Comparison of ENCODE assay signal across 17 cellular contexts in the genomic region with DNA sequence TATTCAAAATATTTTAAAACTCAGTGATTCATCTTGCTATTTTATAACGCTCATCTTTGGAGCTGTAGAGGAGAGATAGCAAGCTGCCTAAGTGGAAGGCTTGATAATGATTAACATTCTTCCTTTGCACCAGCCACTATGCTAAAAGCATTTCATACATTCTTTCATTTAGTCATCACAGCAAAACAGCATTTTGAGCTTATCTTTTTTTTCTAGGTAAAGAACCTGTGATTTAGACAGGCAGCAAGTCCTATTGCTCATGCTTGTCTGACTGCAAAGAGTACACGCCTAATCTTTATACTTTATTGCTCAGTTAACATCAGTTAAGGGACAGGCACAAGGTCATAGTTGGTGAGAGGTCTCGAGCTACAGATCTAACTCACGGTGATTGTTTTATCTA.
"Had no signal": no experiment of that assay in that cellular context is flagged by ENCODE, and none has a peak within 500 bp of the region (broad histone marks: within the 10 kb centered on the region; RNA-seq: fewer than 3 reads in every experiment).

No MANE protein-coding gene starts in this region.

- H3K27me3 ChIP-seq: tibial nerve had no signal

- H3K9ac ChIP-seq: parathyroid adenoma had no signal

- H3K27ac Mint-ChIP-seq: activated CD4-positive, alpha-beta T cell treated with anti-CD3 and anti-CD28 coated beads, Interleukin-2, amount 10 ng/mL, durations not matched to agents 24 days and 14 days; activated naive CD8-positive, alpha-beta T cell treated with anti-CD3 and anti-CD28 coated beads for 36 hours; brain; dendritic cell treated with granulocyte-macrophage colony-stimulating factor and Interleukin-4, amounts not matched to agents 40 ng/mL and 50 ng/mL, for 4 days; immature natural killer cell; naive thymus-derived CD4-positive, alpha-beta T cell; stimulated activated naive B cell treated with anti-CD40 and anti-IgM and Interleukin-4, amounts not matched to agents 10 μg/mL and 1 μg/mL and 100 μg/mL, for 72 hours; T-helper 2 cell treated with Interferon-gamma antibody and Interleukin-4, amounts not matched to agents 5 μg/mL and 100 μg/mL, for 36 hours had no signal

- H3K4me1 ChIP-seq: parathyroid adenoma, tibial nerve had no signal

- H3K4me1 Mint-ChIP-seq: activated CD4-positive, alpha-beta T cell treated with anti-CD3 and anti-CD28 coated beads, Interleukin-2, amount 10 ng/mL, durations not matched to agents 24 days and 14 days; activated naive CD8-positive, alpha-beta T cell treated with anti-CD3 and anti-CD28 coated beads for 36 hours; brain; immature natural killer cell; naive thymus-derived CD4-positive, alpha-beta T cell; stimulated activated naive B cell treated with anti-CD40 and anti-IgM and Interleukin-4, amounts not matched to agents 10 μg/mL and 1 μg/mL and 100 μg/mL, for 72 hours had no signal

- DNase-seq: activated CD4-positive, alpha-beta T cell treated with anti-CD3 and anti-CD28 coated beads, Interleukin-2, amount 10 ng/mL, durations not matched to agents 24 days and 14 days; activated CD4-positive, CD25-positive, alpha-beta regulatory T cell; activated naive CD8-positive, alpha-beta T cell treated with anti-CD3 and anti-CD28 coated beads for 36 hours; effector memory CD4-positive, alpha-beta T cell; foreskin melanocyte; head of caudate nucleus; immature natural killer cell; mammary epithelial cell; mucosa of descending colon; naive thymus-derived CD4-positive, alpha-beta T cell; stimulated activated naive B cell treated with anti-CD40 and anti-IgM and Interleukin-4, amounts not matched to agents 10 μg/mL and 1 μg/mL and 100 μg/mL, for 72 hours had no signal

- H3K79me2 ChIP-seq: parathyroid adenoma had no signal

- ATAC-seq: left lobe of liver; mucosa of descending colon; naive thymus-derived CD4-positive, alpha-beta T cell; stimulated activated naive B cell treated with anti-CD40 and anti-IgM and Interleukin-4, amounts not matched to agents 10 μg/mL and 1 μg/mL and 100 μg/mL, for 72 hours had no signal

- H3K27me3 Mint-ChIP-seq: activated CD4-positive, alpha-beta T cell treated with anti-CD3 and anti-CD28 coated beads, Interleukin-2, amount 10 ng/mL, durations not matched to agents 24 days and 14 days; activated naive CD8-positive, alpha-beta T cell treated with anti-CD3 and anti-CD28 coated beads for 36 hours; dendritic cell treated with granulocyte-macrophage colony-stimulating factor and Interleukin-4, amounts not matched to agents 40 ng/mL and 50 ng/mL, for 4 days; naive thymus-derived CD4-positive, alpha-beta T cell; stimulated activated naive B cell treated with anti-CD40 and anti-IgM and Interleukin-4, amounts not matched to agents 10 μg/mL and 1 μg/mL and 100 μg/mL, for 72 hours had no signal

- H3K36me3 Mint-ChIP-seq: activated naive CD8-positive, alpha-beta T cell treated with anti-CD3 and anti-CD28 coated beads for 36 hours; brain; immature natural killer cell; stimulated activated naive B cell treated with anti-CD40 and anti-IgM and Interleukin-4, amounts not matched to agents 10 μg/mL and 1 μg/mL and 100 μg/mL, for 72 hours had no signal

- H3K27ac ChIP-seq: parathyroid adenoma, tibial nerve had no signal

- H3K4me3 ChIP-seq: mucosa of descending colon, tibial nerve had no signal

- H3K4me3 Mint-ChIP-seq: activated CD4-positive, alpha-beta T cell treated with anti-CD3 and anti-CD28 coated beads, Interleukin-2, amount 10 ng/mL, durations not matched to agents 24 days and 14 days; activated naive CD8-positive, alpha-beta T cell treated with anti-CD3 and anti-CD28 coated beads for 36 hours; brain; dendritic cell treated with granulocyte-macrophage colony-stimulating factor and Interleukin-4, amounts not matched to agents 40 ng/mL and 50 ng/mL, for 4 days; immature natural killer cell; naive thymus-derived CD4-positive, alpha-beta T cell; stimulated activated naive B cell treated with anti-CD40 and anti-IgM and Interleukin-4, amounts not matched to agents 10 μg/mL and 1 μg/mL and 100 μg/mL, for 72 hours; T-helper 2 cell treated with Interferon-gamma antibody and Interleukin-4, amounts not matched to agents 5 μg/mL and 100 μg/mL, for 36 hours had no signal

- H3K36me3 ChIP-seq: tibial nerve had no signal

- H2AFZ ChIP-seq: parathyroid adenoma had no signal
